Comparison of ENCODE assay signal across 1 cellular context in the genomic region with DNA sequence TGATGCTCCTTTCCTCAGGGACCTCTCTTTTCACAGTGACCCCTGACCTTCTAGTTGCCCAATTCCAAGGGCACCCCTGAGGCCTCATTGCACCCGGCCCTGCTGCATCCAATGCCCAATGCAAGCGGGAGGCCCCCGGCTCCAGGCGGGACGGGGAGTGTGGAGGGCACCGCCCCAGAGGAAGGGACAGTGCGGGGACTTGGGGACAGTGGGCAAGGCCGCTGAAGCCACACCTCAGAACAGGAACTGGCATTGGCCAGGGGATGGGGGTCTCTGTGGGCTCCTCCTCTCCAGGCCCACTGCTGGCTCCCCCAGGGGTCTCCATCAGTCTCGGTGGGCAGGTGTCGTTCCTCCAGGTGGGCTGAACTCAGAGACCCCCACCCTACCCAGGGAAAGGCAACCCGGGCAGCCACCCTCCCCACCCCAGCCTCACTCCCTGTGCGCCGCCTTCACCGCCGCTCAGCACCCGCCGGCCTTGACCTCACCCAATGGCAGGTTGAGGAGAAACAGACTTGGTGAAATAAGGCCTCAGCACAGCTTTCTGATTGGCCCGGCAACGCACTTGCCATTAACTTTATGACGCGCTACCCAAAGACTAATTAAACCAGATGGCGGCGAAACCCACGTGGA.
TF ChIP-seq lines count a peak whose summit lies in the region.

No MANE protein-coding gene starts in this region.

TF ChIP-seq in H1, 55 proteins besides CTCF, POLR2A, EP300 and RAD21:
- TF ChIP-seq HDAC6 (IDR thresholded peaks at IDR 0.05; ENCODE audit: low read depth, low read length), result no peak
- TF ChIP-seq SP4 (IDR thresholded peaks at IDR 0.05; ENCODE audit: low read length), result no peak
- TF ChIP-seq CREB1 (IDR thresholded peaks at IDR 0.05), result no peak
- no peak for TF ChIP-seq CHD2 (IDR thresholded peaks at IDR 0.05; ENCODE audit: low read length)
- TF ChIP-seq MAFK (IDR thresholded peaks at IDR 0.05; ENCODE audit: low read depth, low read length), result no peak
- no peak for TF ChIP-seq EGR1 (IDR thresholded peaks at IDR 0.05; ENCODE audit: borderline replicate concordance, low read depth, low read length)
- no peak for TF ChIP-seq RFX5 (IDR thresholded peaks at IDR 0.05; ENCODE audit: borderline replicate concordance, low read depth, low read length)
TF ChIP-seq in H1: peak in this region for 0.
